ENCODE assay signal across 12 cellular contexts in genomic region chr1:22111620-22112019, GRCh38. TPM values are rescaled to one million over a fixed set of nuclear protein-coding genes. Genes with fewer than 3 reads are reported as not detected.
A peak's percentile ranks its signal among the peaks of the same experiment; 100 is the strongest.
DNase-seq lines count a peak whose midpoint lies in the region; ATAC-seq and TF ChIP-seq lines count a peak whose summit lies in the region.
"Had no signal": no experiment of that assay in that cellular context is flagged by ENCODE, and none has a peak within 500 bp of the region (broad histone marks: within the 10 kb centered on the region; RNA-seq: fewer than 3 reads in every experiment).

No MANE protein-coding gene starts in this region.

- H3K4me1 Mint-ChIP-seq in chondrocyte (ENCODE audit: low read depth) = peaks cover 48% of the 10 kb centered on the region
- H3K4me1 Mint-ChIP-seq in naive thymus-derived CD8-positive, alpha-beta T cell = peaks cover 37 to 61% (median 54%) of the 10 kb centered on the region in 4 donors

- no peaks in the 10 kb centered on the region for H3K27me3 Mint-ChIP-seq in chondrocyte (ENCODE audit: low read depth)
- H3K27me3 Mint-ChIP-seq in naive thymus-derived CD8-positive, alpha-beta T cell = no peaks in the 10 kb centered on the region

- peaks cover 10% of the 10 kb centered on the region for H3K36me3 Mint-ChIP-seq in chondrocyte (ENCODE audit: low read depth)
- peaks cover 0 to 41% (median 2%) of the 10 kb centered on the region in 3 donors for H3K36me3 Mint-ChIP-seq in naive thymus-derived CD8-positive, alpha-beta T cell

- H3K9me3 Mint-ChIP-seq in chondrocyte (ENCODE audit: low read depth) = no peaks in the 10 kb centered on the region
- H3K9me3 Mint-ChIP-seq in naive thymus-derived CD8-positive, alpha-beta T cell = no peaks in the 10 kb centered on the region

- CTCF ChIA-PET in RWPE1 (lab: Yijun Ruan, JAX) = no interaction called here

- peak overlapping the region; percentile 53 for H3K27ac Mint-ChIP-seq in chondrocyte (ENCODE audit: unreplicated experiment)
- peak overlapping the region in 7 of 10 donors; percentile 1 to 80 (median 57) for H3K27ac Mint-ChIP-seq in naive thymus-derived CD8-positive, alpha-beta T cell

- POLR2A ChIA-PET in RWPE1 (lab: Yijun Ruan, JAX; ENCODE audit: low non-redundant PET) = interaction anchor here (0.5 kb wide), 1 partner anchor 91 kb away, joined by 6 read pairs; no protein-coding TSS in a partner anchor
- POLR2A ChIA-PET in naive thymus-derived CD8-positive, alpha-beta T cell (lab: Charles Lee) = no interaction called here

- DNase-seq in EL (peak; percentile 69), RWPE1 (ENCODE audit: low spot score) (no peak), chondrocyte (ENCODE audit: low spot score) (no peak), midbrain (lab: John Stamatoyannopoulos, UW) (no peak)
- no peak for DNase-seq in naive thymus-derived CD8-positive, alpha-beta T cell
- DNase-seq in stimulated activated CD4-positive, alpha-beta T cell treated with anti-CD3 and anti-CD28 coated beads, Interleukin-12 subunit alpha, Interleukin-12 subunit beta, amount 100 ng/mL, for 4 hours = no peak
- no peak for DNase-seq in activated effector memory CD4-positive, alpha-beta T cell treated with Interleukin-2 at 50 U/mL for 16 hours
- DNase-seq: COR-L47, MM.1S had no signal

- H3K27ac ChIP-seq in RWPE1 = peak overlapping the region; percentile 7; the same call in 1 of the 2 replicates
- H3K27ac ChIP-seq: suprapubic skin had no signal

- ATAC-seq in naive thymus-derived CD8-positive, alpha-beta T cell = no peak
- ATAC-seq: esophagus mucosa had no signal

- H3K4me3 Mint-ChIP-seq in chondrocyte (ENCODE audit: unreplicated experiment) = no peak overlapping the region
- no peak overlapping the region for H3K4me3 Mint-ChIP-seq in naive thymus-derived CD8-positive, alpha-beta T cell

- TF ChIP-seq CTCF in RWPE1 (conservative IDR thresholded peaks at IDR 0.05; ENCODE audit: low read depth) = no peak
- no peak for TF ChIP-seq CTCF in chondrocyte (IDR thresholded peaks at IDR 0.05)

RNA-seq across cellular contexts. Expression of gene WNT4, which starts 31.3 kb away (rescaled TPM):
- total RNA-seq in chondrocyte = 0.05 to 0.46 TPM (median 0.08 TPM) in 3 replicates
- total RNA-seq in naive thymus-derived CD8-positive, alpha-beta T cell = not detected
- not detected for polyA plus RNA-seq in naive thymus-derived CD8-positive, alpha-beta T cell
- total RNA-seq: T-helper 1 cell treated with Interleukin-12 subunit alpha and Interleukin-12 subunit beta and Interleukin-4 antibody, amounts not matched to agents 30 ng/mL and 1 ng/mL, for 36 hours had no signal

RNA-seq across cellular contexts. Expression of gene CDC42, which starts 59.1 kb away (rescaled TPM):
- total RNA-seq in chondrocyte = 250 to 272 TPM (median 259 TPM) in 3 replicates
- total RNA-seq in naive thymus-derived CD8-positive, alpha-beta T cell = 100 to 1,000 TPM; 229 to 239 TPM
- polyA plus RNA-seq in naive thymus-derived CD8-positive, alpha-beta T cell = 100 to 1,000 TPM; 236 to 472 (median 393) TPM
